In the genomic region with DNA sequence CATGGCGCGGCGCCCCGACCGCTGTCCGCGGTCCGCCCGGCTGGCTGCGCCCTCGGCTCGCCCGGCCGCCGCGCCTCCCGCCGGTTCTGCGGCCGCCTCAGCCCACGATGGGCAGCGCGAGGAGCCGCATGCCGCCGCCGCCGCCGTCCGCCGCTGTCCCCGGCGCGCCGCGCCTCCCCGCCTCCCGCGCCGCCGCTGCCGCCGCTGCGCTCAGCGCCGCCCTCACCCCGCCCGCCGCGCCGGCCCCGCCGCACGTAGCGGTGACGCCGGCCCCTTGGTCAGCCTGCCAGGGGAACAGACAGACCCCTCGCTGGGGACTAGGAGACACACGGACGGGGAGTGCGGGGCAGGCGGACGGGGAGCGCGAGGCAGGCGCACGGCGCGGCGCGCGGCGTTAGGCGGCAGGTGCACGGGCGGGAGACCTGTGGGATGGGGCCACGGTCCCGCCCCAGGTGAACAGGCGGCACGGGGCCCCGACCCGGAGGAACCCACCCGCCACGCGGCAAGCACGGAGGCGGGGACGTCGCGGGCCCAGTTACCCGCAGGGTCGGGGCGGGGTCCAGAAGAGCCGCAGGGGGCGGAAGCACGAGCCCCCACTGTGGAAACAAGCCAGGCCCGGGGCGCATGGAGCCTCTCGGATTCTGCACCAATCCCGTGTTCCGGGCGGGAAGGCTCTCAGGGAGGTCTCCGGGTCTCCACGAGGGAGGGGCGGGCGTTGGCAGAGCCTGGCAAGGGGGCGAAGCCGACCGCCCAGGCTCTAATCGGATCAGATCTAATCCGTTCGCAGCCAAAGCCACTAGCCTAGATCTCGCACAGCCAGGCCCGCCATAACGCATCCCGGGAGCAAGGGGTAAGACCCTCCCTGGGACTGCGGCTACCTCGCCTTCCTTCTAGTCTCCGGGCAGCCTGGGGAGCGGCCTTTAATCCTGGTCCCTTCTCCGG, we compare ENCODE assay signal across 9 cellular contexts. TPM values are rescaled to one million over a fixed set of nuclear protein-coding genes. Genes with fewer than 3 reads are reported as not detected.
DNase-seq lines count a peak whose midpoint lies in the region; ATAC-seq and TF ChIP-seq lines count a peak whose summit lies in the region.
"Had no signal": no experiment of that assay in that cellular context is flagged by ENCODE, and none has a peak within 500 bp of the region (broad histone marks: within the 10 kb centered on the region; RNA-seq: fewer than 3 reads in every experiment).

Gene CSPG5 (minus strand): TSS at position 175 of the 942 bp plus-strand sequence. CDS start 172 bp downstream, at position 3.

- H3K4me3 Mint-ChIP-seq in Caco-2 (ENCODE audit: unreplicated experiment) (peak within 1 kb of the TSS; percentile 66), neural progenitor cell (peak within 1 kb of the TSS; percentile 78)

- POLR2A ChIA-PET in Caco-2 (lab: Charles Lee), result interaction anchor here (0.6 kb wide), 1 partner anchor 894 kb away, joined by 8 read pairs; no protein-coding TSS in a partner anchor

- no peak within 1 kb of the TSS for H3K9ac ChIP-seq in neural progenitor cell
- H3K9ac ChIP-seq: KMS-11 had no signal

- H3K79me2 ChIP-seq in neural progenitor cell (ENCODE audit: low read depth), result no peaks in the 10 kb centered on the region

- DNase-seq in Caco-2 (peak in 1 of 2 experiments; percentile 47), HuH-7.5 (ENCODE audit: low spot score) (peak; percentile 56), fibroblast of pulmonary artery (ENCODE audit: low read depth) (no peak), neural progenitor cell (ENCODE audit: low spot score) (peak; percentile 85)
- DNase-seq in activated T-cell treated with anti-CD3 and anti-CD28 coated beads, Interleukin-2, amount 50 U/mL, for 48 hours, result peak; percentile 38 to 56

- no TSS peak for BruUV-seq in Caco-2 (replicated peaks; lab: Mats Ljungman, UMichigan)

- no peaks in the 10 kb centered on the region for H3K4me1 Mint-ChIP-seq in Caco-2 (ENCODE audit: low read depth, unreplicated experiment)
- peaks cover 23% of the 10 kb centered on the region for H3K4me1 Mint-ChIP-seq in neural progenitor cell

- peak within 1 kb of the TSS; percentile 67 for H3K4me3 ChIP-seq in Caco-2 (ENCODE audit: low read depth, low read length)
- peak within 1 kb of the TSS; percentile 47 for H3K4me3 ChIP-seq in fibroblast of pulmonary artery (replicated peaks; ENCODE audit: low read depth, low read length)
- H3K4me3 ChIP-seq in neural progenitor cell, result peak within 1 kb of the TSS; percentile 66

- TF ChIP-seq CTCF in Caco-2 (IDR thresholded peaks at IDR 0.05; ENCODE audit: insufficient read depth in 1 of 2, low read depth in 1 of 2, low read length in 1 of 2, severe bottlenecking in 1 of 2, unreplicated experiment in 1 of 2) (no peak), fibroblast of pulmonary artery (IDR thresholded peaks at IDR 0.05; ENCODE audit: low read length, missing control alignments) (no peak), neural progenitor cell (IDR thresholded peaks at IDR 0.05) (no peak)

- H3K27ac Mint-ChIP-seq in Caco-2 (ENCODE audit: unreplicated experiment) (no peak within 1 kb of the TSS), neural progenitor cell (no peak within 1 kb of the TSS)

- no peak within 1 kb of the TSS for H3K27ac ChIP-seq in neural progenitor cell
- H3K27ac ChIP-seq: KMS-11 had no signal

- no peak for ATAC-seq in HG02938 (IDR thresholded peaks at IDR 0.05; ENCODE audit: unreplicated experiment)
- no peak for ATAC-seq in GM21576 (IDR thresholded peaks at IDR 0.05; ENCODE audit: unreplicated experiment)
- no peak for ATAC-seq in HG03139 (IDR thresholded peaks at IDR 0.05; ENCODE audit: unreplicated experiment)

- peak within 1 kb of the TSS; percentile 92 for H2AFZ ChIP-seq in neural progenitor cell (replicated peaks)

- intact Hi-C loops in Caco-2 (cut with micrococcal nuclease; ENCODE audit: unreplicated experiment), result no loop called here

- H3K27me3 ChIP-seq in Caco-2 (replicated peaks; ENCODE audit: control insufficient read depth, insufficient read depth, low read length) (peaks cover 2% of the 10 kb centered on the region), neural progenitor cell (peaks cover 52% of the 10 kb centered on the region)

- H3K9me3 Mint-ChIP-seq in Caco-2 (ENCODE audit: unreplicated experiment) (no peaks in the 10 kb centered on the region), neural progenitor cell (peaks cover 4% of the 10 kb centered on the region)

- CTCF ChIA-PET in Caco-2 (lab: Charles Lee), result no interaction called here

- no peaks in the 10 kb centered on the region for H3K4me1 ChIP-seq in Caco-2
- H3K4me1 ChIP-seq in neural progenitor cell, result peaks cover 12% of the 10 kb centered on the region

- H3K36me3 Mint-ChIP-seq in Caco-2 (ENCODE audit: insufficient read depth, unreplicated experiment) (peaks cover 31% of the 10 kb centered on the region), neural progenitor cell (peaks cover 12% of the 10 kb centered on the region)

- H3K9me3 ChIP-seq in Caco-2 (no peaks in the 10 kb centered on the region), neural progenitor cell (ENCODE audit: low read depth) (no peaks in the 10 kb centered on the region)

- no peaks in the 10 kb centered on the region for H4K20me1 ChIP-seq in neural progenitor cell (ENCODE audit: low read depth)

- H3F3A ChIP-seq in neural progenitor cell (ENCODE audit: low read depth), result peaks cover 55% of the 10 kb centered on the region

- no peaks in the 10 kb centered on the region for H3K36me3 ChIP-seq in Caco-2 (ENCODE audit: control insufficient read depth, insufficient read depth, low read length)
- no peaks in the 10 kb centered on the region for H3K36me3 ChIP-seq in neural progenitor cell

- H3K4me2 ChIP-seq in neural progenitor cell, result peak within 1 kb of the TSS; percentile 99
- H3K4me2 ChIP-seq: KMS-11 had no signal

- H3K27me3 Mint-ChIP-seq in Caco-2 (ENCODE audit: insufficient read depth, unreplicated experiment) (peaks cover 5% of the 10 kb centered on the region), neural progenitor cell (ENCODE audit: insufficient read depth, low read depth) (peaks cover 15% of the 10 kb centered on the region)

RNA-seq across cellular contexts. Expression of gene CSPG5, which starts in this region (rescaled TPM):
- 0.67 and 0.77 TPM in 2 replicates for total RNA-seq in Caco-2 (2022)
- total RNA-seq in neural progenitor cell (ENCODE audit: low replicate concordance), result 1.7 and 4.6 TPM in 2 replicates
